8 cellular contexts compared by ENCODE assay signal in genomic region chr9:4984171-4984570, GRCh38. TPM values are rescaled to one million over a fixed set of nuclear protein-coding genes. Genes with fewer than 3 reads are reported as not detected.
DNase-seq lines count a peak whose midpoint lies in the region; ATAC-seq and TF ChIP-seq lines count a peak whose summit lies in the region.

No MANE protein-coding gene starts in this region.

- H3K36me3 Mint-ChIP-seq in activated naive CD8-positive, alpha-beta T cell treated with anti-CD3 and anti-CD28 coated beads, Interleukin-2, amount 10 ng/mL, durations not matched to agents 7 days and 5 days, result peaks cover 4% of the 10 kb centered on the region
- peaks cover 7% of the 10 kb centered on the region for H3K36me3 Mint-ChIP-seq in stimulated activated effector memory CD8-positive, alpha-beta T cell treated with anti-CD3 and anti-CD28 coated beads, Interleukin-12 subunit alpha, Interleukin-12 subunit beta, amount 100 ng/mL, for 72 hours

- H3K27me3 Mint-ChIP-seq in activated naive CD8-positive, alpha-beta T cell treated with anti-CD3 and anti-CD28 coated beads, Interleukin-2, amount 10 ng/mL, durations not matched to agents 7 days and 5 days, result no peaks in the 10 kb centered on the region

- 0 out of 2 replicates have a peak, but pooled peaks cover under 1% of the 10 kb centered on the region for H3K36me3 ChIP-seq in ACC112 (ENCODE audit: insufficient read depth, low read length)

- H3K27me3 ChIP-seq in ACC112 (ENCODE audit: insufficient read depth, low read length) (no peaks in the 10 kb centered on the region), HL-60 (ENCODE audit: insufficient read depth, poor library complexity, severe bottlenecking) (no peaks in the 10 kb centered on the region)

- H3K27ac Mint-ChIP-seq in activated naive CD8-positive, alpha-beta T cell treated with anti-CD3 and anti-CD28 coated beads, Interleukin-2, amount 10 ng/mL, durations not matched to agents 7 days and 5 days, result peak overlapping the region; percentile 97
- peak overlapping the region; percentile 89 for H3K27ac Mint-ChIP-seq in stimulated activated effector memory CD8-positive, alpha-beta T cell treated with anti-CD3 and anti-CD28 coated beads, Interleukin-12 subunit alpha, Interleukin-12 subunit beta, amount 100 ng/mL, for 72 hours

- H3K4me3 Mint-ChIP-seq in activated naive CD8-positive, alpha-beta T cell treated with anti-CD3 and anti-CD28 coated beads, Interleukin-2, amount 10 ng/mL, durations not matched to agents 7 days and 5 days, result no peak overlapping the region
- H3K4me3 Mint-ChIP-seq in stimulated activated effector memory CD8-positive, alpha-beta T cell treated with anti-CD3 and anti-CD28 coated beads, Interleukin-12 subunit alpha, Interleukin-12 subunit beta, amount 100 ng/mL, for 72 hours, result no peak overlapping the region

- DNase-seq in HL-60 (ENCODE audit: low read depth in 1 of 2, low spot score in 1 of 2) (no peak), cerebellar nuclear complex (lab: John Stamatoyannopoulos, UW) (no peak)
- DNase-seq in activated naive CD8-positive, alpha-beta T cell treated with anti-CD3 and anti-CD28 coated beads, Interleukin-2, amount 10 ng/mL, durations not matched to agents 7 days and 5 days, result no peak
- DNase-seq in stimulated activated effector memory CD8-positive, alpha-beta T cell treated with anti-CD3 and anti-CD28 coated beads, Interleukin-12 subunit alpha, Interleukin-12 subunit beta, amount 100 ng/mL, for 72 hours (ENCODE audit: low spot score in 2 of 2), result no peak

- no peaks in the 10 kb centered on the region for H3K9me3 Mint-ChIP-seq in activated naive CD8-positive, alpha-beta T cell treated with anti-CD3 and anti-CD28 coated beads, Interleukin-2, amount 10 ng/mL, durations not matched to agents 7 days and 5 days
- H3K9me3 Mint-ChIP-seq in stimulated activated effector memory CD8-positive, alpha-beta T cell treated with anti-CD3 and anti-CD28 coated beads, Interleukin-12 subunit alpha, Interleukin-12 subunit beta, amount 100 ng/mL, for 72 hours, result no peaks in the 10 kb centered on the region

- H3K27ac ChIP-seq in ACC112 (ENCODE audit: low read depth, low read length), result peak overlapping the region; percentile 93
- peak overlapping the region; percentile 91 for H3K27ac ChIP-seq in HL-60 (replicated peaks)

- peak overlapping the region; percentile 55 for H2AFZ ChIP-seq in ACC112 (ENCODE audit: low read length, unreplicated experiment)

- no peaks in the 10 kb centered on the region for H3K9me3 ChIP-seq in iPS-18c (ENCODE audit: control insufficient read depth, insufficient read depth, low read length)

- POLR2A ChIA-PET in activated naive CD8-positive, alpha-beta T cell treated with anti-CD3 and anti-CD28 coated beads, Interleukin-2, amount 10 ng/mL, durations not matched to agents 7 days and 5 days (lab: Charles Lee), result interaction anchor here (0.7 to 3.7 kb wide), 16 partner anchors 11 to 1457 kb away, joined by 3 to 30 read pairs (median 6); partner anchors contain the start of genes RCL1 and RIC1

- ATAC-seq in GM19023 (IDR thresholded peaks at IDR 0.05; ENCODE audit: unreplicated experiment) (peak; percentile 5), GM19467 (IDR thresholded peaks at IDR 0.05; ENCODE audit: unreplicated experiment) (no peak)
- ATAC-seq in activated naive CD8-positive, alpha-beta T cell treated with anti-CD3 and anti-CD28 coated beads, Interleukin-2, amount 10 ng/mL, durations not matched to agents 7 days and 5 days (ENCODE audit: low read depth), result no peak
- peak; percentile 1 for ATAC-seq in stimulated activated effector memory CD8-positive, alpha-beta T cell treated with anti-CD3 and anti-CD28 coated beads, Interleukin-12 subunit alpha, Interleukin-12 subunit beta, amount 100 ng/mL, for 72 hours

- peaks cover 38% of the 10 kb centered on the region for H3K4me1 Mint-ChIP-seq in activated naive CD8-positive, alpha-beta T cell treated with anti-CD3 and anti-CD28 coated beads, Interleukin-2, amount 10 ng/mL, durations not matched to agents 7 days and 5 days
- peaks cover 55% of the 10 kb centered on the region for H3K4me1 Mint-ChIP-seq in stimulated activated effector memory CD8-positive, alpha-beta T cell treated with anti-CD3 and anti-CD28 coated beads, Interleukin-12 subunit alpha, Interleukin-12 subunit beta, amount 100 ng/mL, for 72 hours

- H3K4me3 ChIP-seq in ACC112 (ENCODE audit: low read depth, low read length), result peak overlapping the region; percentile 92
- H3K4me3 ChIP-seq in HL-60 (replicated peaks; ENCODE audit: insufficient read depth, low read length), result peak overlapping the region; percentile 63
- peak overlapping the region; percentile 79 for H3K4me3 ChIP-seq in iPS-18c (ENCODE audit: insufficient read depth, low read depth, low read length)

- TF ChIP-seq CTCF in HL-60 (IDR thresholded peaks at IDR 0.05; ENCODE audit: insufficient read depth, low read length), result no peak

- peaks cover 51% of the 10 kb centered on the region for H3K4me1 ChIP-seq in ACC112 (ENCODE audit: control insufficient read depth, insufficient read depth, low read length, unreplicated experiment)

- H3K79me2 ChIP-seq in ACC112 (ENCODE audit: control insufficient read depth, insufficient read depth, low read length, unreplicated experiment), result peaks cover 33% of the 10 kb centered on the region

RNA-seq across cellular contexts. Expression of gene JAK2, which starts 0.9 kb away (rescaled TPM):
- total RNA-seq in activated naive CD8-positive, alpha-beta T cell treated with anti-CD3 and anti-CD28 coated beads, Interleukin-2, amount 10 ng/mL, durations not matched to agents 7 days and 5 days, result 10 to 100 TPM; 23.5 to 25.9 TPM

Comparison
In these comparisons a context has a peak if more than half of its experiments do, and no peak if none do; other contexts are left out.
1. ATAC-seq: peak in GM19023 (single experiment) and stimulated activated effector memory CD8-positive, alpha-beta T cell treated with anti-CD3 and anti-CD28 coated beads, Interleukin-12 subunit alpha, Interleukin-12 subunit beta, amount 100 ng/mL, for 72 hours (single experiment); none in activated naive CD8-positive, alpha-beta T cell treated with anti-CD3 and anti-CD28 coated beads, Interleukin-2, amount 10 ng/mL, durations not matched to agents 7 days and 5 days (single experiment) and GM19467 (single experiment).
2. Peak in every context shown above with its lines, with median percentiles within 50 percentile points of each other: H3K4me3 ChIP-seq.